ENCODE assay signal across 8 cellular contexts in genomic region chr17:18259621-18260331, GRCh38. TPM values are rescaled to one million over a fixed set of nuclear protein-coding genes. Genes with fewer than 3 reads are reported as not detected.
DNase-seq lines count a peak whose midpoint lies in the region; ATAC-seq, FAIRE-seq and TF ChIP-seq lines count a peak whose summit lies in the region.

No MANE protein-coding gene starts in this region.

- H3K9me1 ChIP-seq in K562 (ENCODE audit: control insufficient read depth, insufficient read depth, low read length) = no peaks in the 10 kb centered on the region

- H3K9ac ChIP-seq in K562 (ENCODE audit: insufficient read depth in 1 of 2, low read depth in 2 of 2, low read length in 2 of 2) = peak overlapping the region; percentile 72 to 86; a peak in 3 of 4 replicates

- DNase-seq in CD14-positive monocyte (ENCODE audit: low spot score) (no peak), HT-29 (ENCODE audit: low spot score) (peak; percentile 42), K562 (ENCODE audit: extremely low read depth in 1 of 4, low spot score in 3 of 4) (peak in 1 of 4 experiments; percentile 14), mesothelial cell of epicardium (ENCODE audit: low spot score in 2 of 2, unreplicated experiment in 2 of 2) (no peak), SKM-1 (lab: John Stamatoyannopoulos, UW; ENCODE audit: unreplicated experiment) (no peak), C1 segment of cervical spinal cord (lab: John Stamatoyannopoulos, UW) (no peak), COR-L47 (lab: John Stamatoyannopoulos, UW) (no peak), NCI-H748 treated with DMSO at 0.1 percent for 48 hours (lab: John Stamatoyannopoulos, UW) (no peak)

- peaks cover 20% of the 10 kb centered on the region; the same call in 2 of the 3 replicates for H3K36me3 ChIP-seq in K562 (ENCODE audit: control insufficient read depth, insufficient read depth, low read length)

- peaks cover 0 to 2% (median 1%) of the 10 kb centered on the region in 3 donors for H3K27me3 Mint-ChIP-seq in CD14-positive monocyte (ENCODE audit: low read depth in 3 of 3)
- no peaks in the 10 kb centered on the region for H3K27me3 Mint-ChIP-seq in mesothelial cell of epicardium (ENCODE audit: low read depth)

- in situ Hi-C loops in K562 (cut with MboI) = no loop called here

- H3K4me3 Mint-ChIP-seq in CD14-positive monocyte = peak overlapping the region; percentile 78 to 84
- H3K4me3 Mint-ChIP-seq in mesothelial cell of epicardium = peak overlapping the region; percentile 76

- FAIRE-seq in K562 (lab: Jason Lieb, UNC) = no peak

- H3K36me3 Mint-ChIP-seq in CD14-positive monocyte (peaks cover 24 to 38% of the 10 kb centered on the region in 2 donors), mesothelial cell of epicardium (peaks cover 3% of the 10 kb centered on the region)

- intact Hi-C loops in CD14-positive monocyte (cut with micrococcal nuclease) = loop anchor here (2.0 to 5.0 kb wide), 2 partner anchors 38 to 55 kb away; partner anchors contain the start of genes SMCR8 (in 2 of the 2) and TOP3A (in 2 of the 2)
- intact Hi-C loops in K562 (cut with micrococcal nuclease) = no loop called here

- H3K79me2 ChIP-seq in K562 (ENCODE audit: control insufficient read depth, insufficient read depth, low read length) = peaks cover 23% of the 10 kb centered on the region

- H3K9me3 Mint-ChIP-seq in CD14-positive monocyte (no peaks in the 10 kb centered on the region), mesothelial cell of epicardium (no peaks in the 10 kb centered on the region)

- no peak for TF ChIP-seq EP300 in K562 (IDR thresholded peaks at IDR 0.05; ENCODE audit: low read length)

- H3K4me2 ChIP-seq in K562 (ENCODE audit: insufficient read depth, low read length) = peak overlapping the region; percentile 91

- TF ChIP-seq RAD21 in K562 (CRISPR knock-in tag; conservative IDR thresholded peaks at IDR 0.05 in 1 of 2, IDR thresholded peaks at IDR 0.05 in 1 of 2) = no peak

- no peak for ATAC-seq in K562

- H3K4me1 Mint-ChIP-seq in CD14-positive monocyte = peaks cover 38% of the 10 kb centered on the region
- peaks cover 29% of the 10 kb centered on the region for H3K4me1 Mint-ChIP-seq in mesothelial cell of epicardium

- 37% methylated on average over 20 of the region's 22 CpGs for WGBS in K562 (ENCODE audit: insufficient coverage, low coverage, missing lambda C conversion rate)

- H3K27me3 ChIP-seq in K562 (ENCODE audit: control insufficient read depth in 2 of 2, insufficient read depth in 2 of 2, low read length in 2 of 2) = no peaks in the 10 kb centered on the region

- POLR2A ChIA-PET in K562 (lab: Yijun Ruan, JAX) = interaction anchor here (0.9 to 2.6 kb wide), 3 partner anchors 11 to 31 kb away, joined by 3 to 9 read pairs (median 4); no protein-coding TSS in a partner anchor

- TF ChIP-seq CTCF in CD14-positive monocyte (IDR thresholded peaks at IDR 0.05) (no peak), K562 (IDR thresholded peaks at IDR 0.05 in 2 of 3, conservative IDR thresholded peaks at IDR 0.05 in 1 of 3; ENCODE audit: insufficient read depth in 2 of 3, low read depth in 1 of 3, low read length in 3 of 3) (no peak), mesothelial cell of epicardium (IDR thresholded peaks at IDR 0.05; ENCODE audit: unreplicated experiment) (no peak)

- H3K27ac Mint-ChIP-seq in CD14-positive monocyte = peak overlapping the region in 6 of 7 donors; percentile 35 to 88 (median 80)
- peak overlapping the region; percentile 94 for H3K27ac Mint-ChIP-seq in mesothelial cell of epicardium

- H3K4me1 ChIP-seq in K562 (replicated peaks in 1 of 2; ENCODE audit: control insufficient read depth in 2 of 2, insufficient read depth in 2 of 2, low read length in 2 of 2) = peaks cover 18 to 68% of the 10 kb centered on the region in 2 experiments; a peak in 4 of 5 replicates

- H3K4me3 ChIP-seq in K562 = peak overlapping the region; percentile 62

- CTCF ChIA-PET in K562 (lab: Yijun Ruan, JAX; ENCODE audit: low intra/inter-chr PET ratio) = no interaction called here

- TF ChIP-seq POLR2A in K562 (conservative IDR thresholded peaks at IDR 0.05) = no peak

- peak overlapping the region; percentile 95 for H2AFZ ChIP-seq in K562 (ENCODE audit: low read depth, low read length)

- H3K9me3 ChIP-seq in K562 (replicated peaks; ENCODE audit: control insufficient read depth, insufficient read depth, low read depth, low read length) = no peaks in the 10 kb centered on the region

- H3K27ac ChIP-seq in K562 (ENCODE audit: extremely low read depth, low read depth, low read length) = peak overlapping the region; percentile 50; the same call in 2 of the 3 replicates

- H4K20me1 ChIP-seq in K562 (replicated peaks; ENCODE audit: control insufficient read depth, insufficient read depth, low read length) = no peaks in the 10 kb centered on the region

- BruUV-seq in K562 (replicated peaks; lab: Mats Ljungman, UMichigan) = no TSS peak

RNA-seq across cellular contexts. Expression of gene MIEF2, which starts 0.7 kb away (rescaled TPM):
- 1 to 10 TPM; 4.9 to 6.1 TPM for polyA plus RNA-seq in CD14-positive monocyte
- total RNA-seq in HT-29 (2014; rRNA removed; shearing (Covaris generic)) = 23.4 and 26.8 TPM in 2 replicates
- 8.1 and 23.7 TPM in 2 replicates for total RNA-seq in K562 (2011; cell fraction: chromatin; rRNA removed; ENCODE audit: low replicate concordance)
- 20.5 and 26.8 TPM in 2 replicates for total RNA-seq in K562 (2011; cell fraction: nucleolus; rRNA removed)
- 12.3 and 12.8 TPM in 2 replicates for total RNA-seq in K562 (2011; cell fraction: nucleoplasm; rRNA removed)
- 4.0 and 6.4 TPM in 2 replicates for total RNA-seq in K562 (2014; rRNA removed)
- 0.77 and 1.2 TPM in 2 replicates for total RNA-seq in K562 (2014; rRNA removed; fragmentation: Illumina TruSeq; extraction: Trizol)
- total RNA-seq in K562 (2015; rRNA removed; fragmentation: Illumina TruSeq; extraction: Trizol) = 2.4 and 2.8 TPM in 2 replicates
- 7.8 and 8.2 TPM in 2 replicates for total RNA-seq in K562 (2021)
- 3.0 and 5.9 TPM in 2 replicates for polyA plus RNA-seq in K562 (2011; rRNA removed)
- polyA plus RNA-seq in K562 (2011; cell fraction: cytosol; rRNA removed) = 8.2 and 13.6 TPM in 2 replicates
- polyA plus RNA-seq in K562 (2011; cell fraction: nucleus; rRNA removed) = 24.6 and 25.0 TPM in 2 replicates
- 6.5 and 7.8 TPM in 2 replicates for polyA plus RNA-seq in K562 (2012)
- 1.6 and 3.6 TPM in 2 replicates for polyA plus RNA-seq in K562 (2014; fragmentation: Illumina TruSeq; extraction: Trizol)
- polyA plus RNA-seq in K562 (2014; fragmentation: Nextera tagmentation; extraction: Ambion mirVana) = under 1 TPM; 0.10 to 0.21 TPM
- 3.8 and 4.7 TPM in 2 replicates for polyA plus RNA-seq in K562 (2014; rRNA removed)
- 3.6 and 5.1 TPM in 2 replicates for polyA minus RNA-seq in K562 (2011; rRNA and poly(A)+ RNA removed)
- polyA minus RNA-seq in K562 (2011; cell fraction: cytosol; rRNA and poly(A)+ RNA removed) = 4.9 and 5.6 TPM in 2 replicates
- polyA minus RNA-seq in K562 (2011; cell fraction: nucleus; rRNA and poly(A)+ RNA removed) = 11.4 and 14.9 TPM in 2 replicates
- total RNA-seq in mesothelial cell of epicardium = 22.5 to 25.2 TPM (median 23.8 TPM) in 3 replicates

RNA-seq across cellular contexts. Expression of gene FLII, which starts 1.2 kb away (rescaled TPM):
- polyA plus RNA-seq in CD14-positive monocyte (100 to 1,000 TPM; 145 to 227 TPM), K562 (2011; rRNA removed) (126 and 140 TPM in 2 replicates), K562 (2014; fragmentation: Illumina TruSeq; extraction: Trizol) (92.6 and 108 TPM in 2 replicates), K562 (2014; fragmentation: Nextera tagmentation; extraction: Ambion mirVana) (10 to 100 TPM; 11.7 to 14.4 TPM), K562 (2014; rRNA removed) (86.9 and 88.9 TPM in 2 replicates)
- 265 and 291 TPM in 2 replicates for total RNA-seq in HT-29 (2014; rRNA removed; shearing (Covaris generic))
- total RNA-seq in K562 (2011; cell fraction: chromatin; rRNA removed; ENCODE audit: low replicate concordance) = 135 and 339 TPM in 2 replicates
- total RNA-seq in K562 (2011; cell fraction: nucleolus; rRNA removed) = 168 and 180 TPM in 2 replicates
- 115 and 116 TPM in 2 replicates for total RNA-seq in K562 (2011; cell fraction: nucleoplasm; rRNA removed)
- total RNA-seq in K562 (2014; rRNA removed) (82.5 and 117 TPM in 2 replicates), K562 (2014; rRNA removed; fragmentation: Illumina TruSeq; extraction: Trizol) (57.2 and 64.8 TPM in 2 replicates), K562 (2015; rRNA removed; fragmentation: Illumina TruSeq; extraction: Trizol) (65.9 and 71.4 TPM in 2 replicates), K562 (2021) (116 and 121 TPM in 2 replicates), mesothelial cell of epicardium (190 to 202 TPM (median 199 TPM) in 3 replicates)
- 150 and 255 TPM in 2 replicates for polyA plus RNA-seq in K562 (2011; cell fraction: cytosol; rRNA removed)
- 312 and 400 TPM in 2 replicates for polyA plus RNA-seq in K562 (2011; cell fraction: nucleus; rRNA removed)
- polyA plus RNA-seq in K562 (2012) = 87.1 and 120 TPM in 2 replicates
- 124 and 145 TPM in 2 replicates for polyA minus RNA-seq in K562 (2011; rRNA and poly(A)+ RNA removed)
- polyA minus RNA-seq in K562 (2011; cell fraction: cytosol; rRNA and poly(A)+ RNA removed) = 107 and 114 TPM in 2 replicates
- 59.5 and 63.8 TPM in 2 replicates for polyA minus RNA-seq in K562 (2011; cell fraction: nucleus; rRNA and poly(A)+ RNA removed)

RNA-seq across cellular contexts. Expression of gene LLGL1, which starts 34.3 kb away (rescaled TPM):
- polyA plus RNA-seq in CD14-positive monocyte (under 1 TPM; 0.52 to 0.76 TPM), K562 (2011; rRNA removed) (6.4 and 9.2 TPM in 2 replicates), K562 (2014; fragmentation: Illumina TruSeq; extraction: Trizol) (3.7 and 8.4 TPM in 2 replicates), K562 (2014; fragmentation: Nextera tagmentation; extraction: Ambion mirVana) (under 1 TPM in 1 of 2 experiments, not detected in 1; 0.11 TPM), K562 (2014; rRNA removed) (10.7 and 11.9 TPM in 2 replicates)
- total RNA-seq in HT-29 (2014; rRNA removed; shearing (Covaris generic)) = 33.2 and 35.0 TPM in 2 replicates
- 9.5 and 31.3 TPM in 2 replicates for total RNA-seq in K562 (2011; cell fraction: chromatin; rRNA removed; ENCODE audit: low replicate concordance)
- total RNA-seq in K562 (2011; cell fraction: nucleolus; rRNA removed) = 21.2 and 23.6 TPM in 2 replicates
- 13.2 and 14.3 TPM in 2 replicates for total RNA-seq in K562 (2011; cell fraction: nucleoplasm; rRNA removed)
- total RNA-seq in K562 (2014; rRNA removed) (8.2 and 11.3 TPM in 2 replicates), K562 (2014; rRNA removed; fragmentation: Illumina TruSeq; extraction: Trizol) (1.4 and 1.7 TPM in 2 replicates), K562 (2015; rRNA removed; fragmentation: Illumina TruSeq; extraction: Trizol) (4.0 and 4.2 TPM in 2 replicates), K562 (2021) (12.4 and 12.9 TPM in 2 replicates), mesothelial cell of epicardium (70.8 to 72.5 TPM (median 72.1 TPM) in 3 replicates)
- polyA plus RNA-seq in K562 (2011; cell fraction: cytosol; rRNA removed) = 9.5 and 22.7 TPM in 2 replicates
- 16.1 and 20.2 TPM in 2 replicates for polyA plus RNA-seq in K562 (2011; cell fraction: nucleus; rRNA removed)
- polyA plus RNA-seq in K562 (2012) = 7.3 and 10.7 TPM in 2 replicates
- 2.5 and 5.3 TPM in 2 replicates for polyA minus RNA-seq in K562 (2011; rRNA and poly(A)+ RNA removed)
- polyA minus RNA-seq in K562 (2011; cell fraction: cytosol; rRNA and poly(A)+ RNA removed) = 8.2 and 8.6 TPM in 2 replicates
- 5.5 and 6.7 TPM in 2 replicates for polyA minus RNA-seq in K562 (2011; cell fraction: nucleus; rRNA and poly(A)+ RNA removed)

RNA-seq across cellular contexts. Expression of gene TOP3A, which starts 55.0 kb away (rescaled TPM):
- polyA plus RNA-seq in CD14-positive monocyte (10 to 100 TPM; 15.2 to 22.3 TPM), K562 (2011; rRNA removed) (18.3 and 23.0 TPM in 2 replicates), K562 (2014; fragmentation: Illumina TruSeq; extraction: Trizol) (25.8 TPM in 2 replicates), K562 (2014; fragmentation: Nextera tagmentation; extraction: Ambion mirVana) (1 to 10 TPM; 5.2 to 7.6 TPM), K562 (2014; rRNA removed) (16.4 and 22.7 TPM in 2 replicates)
- 19.2 and 21.8 TPM in 2 replicates for total RNA-seq in HT-29 (2014; rRNA removed; shearing (Covaris generic))
- total RNA-seq in K562 (2011; cell fraction: chromatin; rRNA removed; ENCODE audit: low replicate concordance) = 134 and 180 TPM in 2 replicates
- 87.6 and 109 TPM in 2 replicates for total RNA-seq in K562 (2011; cell fraction: nucleolus; rRNA removed)
- total RNA-seq in K562 (2011; cell fraction: nucleoplasm; rRNA removed) = 107 and 108 TPM in 2 replicates
- total RNA-seq in K562 (2014; rRNA removed) (25.5 and 33.2 TPM in 2 replicates), K562 (2014; rRNA removed; fragmentation: Illumina TruSeq; extraction: Trizol) (24.7 and 25.6 TPM in 2 replicates), K562 (2015; rRNA removed; fragmentation: Illumina TruSeq; extraction: Trizol) (27.0 and 30.0 TPM in 2 replicates), K562 (2021) (48.2 and 49.7 TPM in 2 replicates), mesothelial cell of epicardium (59.0 to 61.0 TPM (median 59.1 TPM) in 3 replicates)
- polyA plus RNA-seq in K562 (2011; cell fraction: cytosol; rRNA removed) = 10.3 and 14.3 TPM in 2 replicates
- 28.2 and 40.0 TPM in 2 replicates for polyA plus RNA-seq in K562 (2011; cell fraction: nucleus; rRNA removed)
- polyA plus RNA-seq in K562 (2012) = 21.5 and 22.5 TPM in 2 replicates
- polyA minus RNA-seq in K562 (2011; rRNA and poly(A)+ RNA removed) = 40.2 and 45.8 TPM in 2 replicates
- polyA minus RNA-seq in K562 (2011; cell fraction: cytosol; rRNA and poly(A)+ RNA removed) = 20.1 and 24.0 TPM in 2 replicates
- polyA minus RNA-seq in K562 (2011; cell fraction: nucleus; rRNA and poly(A)+ RNA removed) = 33.1 and 42.0 TPM in 2 replicates

RNA-seq across cellular contexts. Expression of gene SMCR8, which starts 55.3 kb away (rescaled TPM):
- polyA plus RNA-seq in CD14-positive monocyte = 1 to 10 TPM; 2.4 to 5.3 TPM
- total RNA-seq in HT-29 (2014; rRNA removed; shearing (Covaris generic)) = 8.8 and 10.7 TPM in 2 replicates
- total RNA-seq in K562 (2011; cell fraction: chromatin; rRNA removed; ENCODE audit: low replicate concordance) = 11.8 and 21.8 TPM in 2 replicates
- 11.7 and 16.5 TPM in 2 replicates for total RNA-seq in K562 (2011; cell fraction: nucleolus; rRNA removed)
- total RNA-seq in K562 (2011; cell fraction: nucleoplasm; rRNA removed) = 10.4 and 12.3 TPM in 2 replicates
- 4.9 and 6.4 TPM in 2 replicates for total RNA-seq in K562 (2014; rRNA removed)
- total RNA-seq in K562 (2014; rRNA removed; fragmentation: Illumina TruSeq; extraction: Trizol) = 4.9 and 5.3 TPM in 2 replicates
- 7.2 and 7.5 TPM in 2 replicates for total RNA-seq in K562 (2015; rRNA removed; fragmentation: Illumina TruSeq; extraction: Trizol)
- total RNA-seq in K562 (2021) = 7.8 and 8.8 TPM in 2 replicates
- 3.8 and 3.9 TPM in 2 replicates for polyA plus RNA-seq in K562 (2011; rRNA removed)
- polyA plus RNA-seq in K562 (2011; cell fraction: cytosol; rRNA removed) = 3.5 and 3.6 TPM in 2 replicates
- 3.0 and 4.5 TPM in 2 replicates for polyA plus RNA-seq in K562 (2011; cell fraction: nucleus; rRNA removed)
- polyA plus RNA-seq in K562 (2012) = 6.3 and 7.8 TPM in 2 replicates
- polyA plus RNA-seq in K562 (2014; fragmentation: Illumina TruSeq; extraction: Trizol) = 7.1 and 7.3 TPM in 2 replicates
- under 1 TPM; 0.25 to 0.37 TPM for polyA plus RNA-seq in K562 (2014; fragmentation: Nextera tagmentation; extraction: Ambion mirVana)
- 3.2 and 4.3 TPM in 2 replicates for polyA plus RNA-seq in K562 (2014; rRNA removed)
- polyA minus RNA-seq in K562 (2011; rRNA and poly(A)+ RNA removed) = 6.5 and 7.5 TPM in 2 replicates
- 5.4 and 5.6 TPM in 2 replicates for polyA minus RNA-seq in K562 (2011; cell fraction: cytosol; rRNA and poly(A)+ RNA removed)
- polyA minus RNA-seq in K562 (2011; cell fraction: nucleus; rRNA and poly(A)+ RNA removed) = 5.1 and 6.4 TPM in 2 replicates
- 18.2 to 19.3 TPM (median 18.4 TPM) in 3 replicates for total RNA-seq in mesothelial cell of epicardium
